ENCODE assay signal across 7 cellular contexts in the genomic region with DNA sequence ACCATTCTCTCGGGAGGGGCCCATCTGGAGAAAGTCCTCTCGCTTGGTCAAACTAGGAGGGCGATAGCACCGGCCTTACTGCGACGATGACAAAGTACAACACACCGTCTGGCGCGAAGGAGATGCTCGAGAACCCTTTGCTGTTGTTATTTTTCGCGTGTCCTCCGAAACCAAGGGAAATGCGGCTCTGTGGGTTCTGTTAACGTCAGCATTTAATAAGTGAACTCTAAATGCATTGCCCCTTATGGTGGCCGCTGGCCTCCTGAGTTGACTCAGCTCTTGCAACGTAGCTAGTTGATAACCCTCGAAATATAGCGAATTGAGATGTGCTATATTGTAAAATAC. TPM values are rescaled to one million over a fixed set of nuclear protein-coding genes. Genes with fewer than 3 reads are reported as not detected.
A peak's percentile ranks its signal among the peaks of the same experiment; 100 is the strongest.
DNase-seq lines count a peak whose midpoint lies in the region; TF ChIP-seq lines count a peak whose summit lies in the region.

No MANE protein-coding gene starts in this region.

- no peak for TF ChIP-seq POLR2A in erythroblast (IDR thresholded peaks at IDR 0.05; ENCODE audit: low read length)

- peak; percentile 12 for DNase-seq in HFFc6
- DNase-seq in T-helper 2 cell, result peak; percentile 2 to 85 (median 40)
- DNase-seq in erythroblast (lab: John Stamatoyannopoulos, UW), result peak; percentile 84 to 86
- no peak for DNase-seq in NCI-H2107 (lab: John Stamatoyannopoulos, UW)
- no peak for DNase-seq in islet precursor cell

- H2AFZ ChIP-seq in neural cell (ENCODE audit: low read depth, low read length), result peak overlapping the region; percentile 51

- H3K79me2 ChIP-seq in DOHH2 (ENCODE audit: control insufficient read depth, low read length), result peaks cover 41% of the 10 kb centered on the region
- H3K79me2 ChIP-seq in neural cell (replicated peaks; ENCODE audit: insufficient read depth, low read length), result peaks cover 19% of the 10 kb centered on the region

- no peaks in the 10 kb centered on the region for H3K9me3 Mint-ChIP-seq in HFFc6

- H3K9me3 ChIP-seq in DOHH2 (ENCODE audit: control insufficient read depth, insufficient read depth, low read length), result no peaks in the 10 kb centered on the region; the same call in 1 of the 2 replicates
- no peaks in the 10 kb centered on the region for H3K9me3 ChIP-seq in neural cell (ENCODE audit: low read length)

- H3K27ac ChIP-seq in DOHH2 (ENCODE audit: low read depth, low read length) (peak overlapping the region; percentile 98), neural cell (ENCODE audit: low read length) (peak overlapping the region; percentile 98)

- peak overlapping the region; percentile 89 for H3K4me3 ChIP-seq in DOHH2 (ENCODE audit: low read length)
- H3K4me3 ChIP-seq in neural cell (ENCODE audit: low read length), result peak overlapping the region; percentile 100

- TF ChIP-seq EP300 in neural cell (conservative IDR thresholded peaks at IDR 0.05; ENCODE audit: poor library complexity, severe bottlenecking), result no peak

- H3K9ac ChIP-seq in neural cell (ENCODE audit: low read length), result peak overlapping the region; percentile 100

- H3K36me3 Mint-ChIP-seq in HFFc6 (ENCODE audit: low read depth), result peaks cover 7% of the 10 kb centered on the region; the same call in 1 of the 2 replicates

- H3K9me2 ChIP-seq in DOHH2 (replicated peaks; ENCODE audit: control insufficient read depth, low read length), result no peaks in the 10 kb centered on the region
- no peaks in the 10 kb centered on the region for H3K9me2 ChIP-seq in neural cell (ENCODE audit: insufficient read depth, low read length)

- H3K27me3 ChIP-seq in DOHH2 (ENCODE audit: control insufficient read depth, low read length) (no peaks in the 10 kb centered on the region), neural cell (ENCODE audit: insufficient read depth, low read depth, low read length) (no peaks in the 10 kb centered on the region)

- peaks cover 18% of the 10 kb centered on the region for H3K4me1 Mint-ChIP-seq in HFFc6 (ENCODE audit: low read depth)

- peaks cover 27% of the 10 kb centered on the region for H3K4me1 ChIP-seq in DOHH2 (ENCODE audit: control insufficient read depth, low read length)

- peaks cover 7% of the 10 kb centered on the region for H3K27me3 Mint-ChIP-seq in HFFc6 (ENCODE audit: insufficient read depth)

- H3K4me2 ChIP-seq in DOHH2 (ENCODE audit: low read length) (peak overlapping the region; percentile 90), neural cell (ENCODE audit: low read length) (peak overlapping the region; percentile 71)

- peak overlapping the region; percentile 98 for H3K27ac Mint-ChIP-seq in HFFc6

- TF ChIP-seq CTCF in DOHH2 (IDR thresholded peaks at IDR 0.05; ENCODE audit: low read depth, low read length, poor library complexity, severe bottlenecking), result no peak
- no peak for TF ChIP-seq CTCF in HFFc6 (IDR thresholded peaks at IDR 0.05)
- no peak for TF ChIP-seq CTCF in neural cell (IDR thresholded peaks at IDR 0.05; ENCODE audit: poor library complexity, severe bottlenecking)

- H4K20me1 ChIP-seq in DOHH2 (ENCODE audit: control insufficient read depth, insufficient read depth, low read depth, low read length) (peaks cover 7% of the 10 kb centered on the region; the same call in 1 of the 2 replicates), neural cell (ENCODE audit: insufficient read depth) (peaks cover 4% of the 10 kb centered on the region)

- H3K36me3 ChIP-seq in DOHH2 (ENCODE audit: control insufficient read depth, low read length) (peaks cover 25% of the 10 kb centered on the region), neural cell (ENCODE audit: insufficient read depth, low read length) (no peaks in the 10 kb centered on the region)

- peak overlapping the region; percentile 100 for H3K4me3 Mint-ChIP-seq in HFFc6

- H3F3A ChIP-seq in DOHH2 (ENCODE audit: control insufficient read depth, insufficient read depth) (peaks cover 14% of the 10 kb centered on the region), neural cell (ENCODE audit: insufficient read depth, low read length, poor library complexity, severe bottlenecking) (peaks cover 10% of the 10 kb centered on the region)

- no peak for TF ChIP-seq RAD21 in neural cell (conservative IDR thresholded peaks at IDR 0.05)

TF ChIP-seq in neural cell, 6 proteins besides CTCF, POLR2A, EP300 and RAD21:
- TF ChIP-seq MXI1 (conservative IDR thresholded peaks at IDR 0.05; ENCODE audit: poor library complexity, severe bottlenecking) (no peak), EZH2 (IDR thresholded peaks at IDR 0.05; ENCODE audit: borderline replicate concordance, insufficient read depth, low read length, poor library complexity, severe bottlenecking) (no peak), POLR2AphosphoS5 (IDR thresholded peaks at IDR 0.05) (no peak), TAF1 (IDR thresholded peaks at IDR 0.05; ENCODE audit: low read depth) (no peak), SMC3 (conservative IDR thresholded peaks at IDR 0.05; ENCODE audit: poor library complexity) (no peak)
- TF ChIP-seq, protein P1, sequence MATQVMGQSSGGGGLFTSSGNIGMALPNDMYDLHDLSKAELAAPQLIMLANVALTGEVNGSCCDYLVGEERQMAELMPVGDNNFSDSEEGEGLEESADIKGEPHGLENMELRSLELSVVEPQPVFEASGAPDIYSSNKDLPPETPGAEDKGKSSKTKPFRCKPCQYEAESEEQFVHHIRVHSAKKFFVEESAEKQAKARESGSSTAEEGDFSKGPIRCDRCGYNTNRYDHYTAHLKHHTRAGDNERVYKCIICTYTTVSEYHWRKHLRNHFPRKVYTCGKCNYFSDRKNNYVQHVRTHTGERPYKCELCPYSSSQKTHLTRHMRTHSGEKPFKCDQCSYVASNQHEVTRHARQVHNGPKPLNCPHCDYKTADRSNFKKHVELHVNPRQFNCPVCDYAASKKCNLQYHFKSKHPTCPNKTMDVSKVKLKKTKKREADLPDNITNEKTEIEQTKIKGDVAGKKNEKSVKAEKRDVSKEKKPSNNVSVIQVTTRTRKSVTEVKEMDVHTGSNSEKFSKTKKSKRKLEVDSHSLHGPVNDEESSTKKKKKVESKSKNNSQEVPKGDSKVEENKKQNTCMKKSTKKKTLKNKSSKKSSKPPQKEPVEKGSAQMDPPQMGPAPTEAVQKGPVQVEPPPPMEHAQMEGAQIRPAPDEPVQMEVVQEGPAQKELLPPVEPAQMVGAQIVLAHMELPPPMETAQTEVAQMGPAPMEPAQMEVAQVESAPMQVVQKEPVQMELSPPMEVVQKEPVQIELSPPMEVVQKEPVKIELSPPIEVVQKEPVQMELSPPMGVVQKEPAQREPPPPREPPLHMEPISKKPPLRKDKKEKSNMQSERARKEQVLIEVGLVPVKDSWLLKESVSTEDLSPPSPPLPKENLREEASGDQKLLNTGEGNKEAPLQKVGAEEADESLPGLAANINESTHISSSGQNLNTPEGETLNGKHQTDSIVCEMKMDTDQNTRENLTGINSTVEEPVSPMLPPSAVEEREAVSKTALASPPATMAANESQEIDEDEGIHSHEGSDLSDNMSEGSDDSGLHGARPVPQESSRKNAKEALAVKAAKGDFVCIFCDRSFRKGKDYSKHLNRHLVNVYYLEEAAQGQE (IDR thresholded peaks at IDR 0.05; ENCODE audit: borderline replicate concordance), result no peak
TF ChIP-seq in neural cell: peak in this region for 0.

RNA-seq across cellular contexts. Expression of gene SCAND1, which starts 0.6 kb away (rescaled TPM):
- 10 to 100 TPM; 76.7 to 97.0 (median 82.8) TPM for total RNA-seq in HFFc6 (2021; fragmentation: NEBNext Ultra II Directional; extraction: Animal tissue kit (Norgen Biotek cat#: 25700))
- polyA plus RNA-seq in neural cell, result 156 and 194 TPM in 2 replicates
- 64.8 and 71.6 TPM in 2 replicates for polyA minus RNA-seq in neural cell

RNA-seq across cellular contexts. Expression of gene CNBD2, which starts 13.5 kb away (rescaled TPM):
- total RNA-seq in HFFc6 (2021; fragmentation: NEBNext Ultra II Directional; extraction: Animal tissue kit (Norgen Biotek cat#: 25700)), result 1 to 10 TPM; 1.4 to 2.9 (median 2.3) TPM
- polyA plus RNA-seq in neural cell, result 9.5 TPM in 2 replicates
- 2.7 and 6.8 TPM in 2 replicates for polyA minus RNA-seq in neural cell

Comparison
In these comparisons a context has a peak if more than half of its experiments do, and no peak if none do; other contexts are left out.
1. DNase-seq: peak in HFFc6 (single experiment), T-helper 2 cell (5 of 5) and erythroblast (2 of 2); none in NCI-H2107 (single experiment) and islet precursor cell (single experiment).